In genomic region chr12:69469854-69470188, GRCh38 we compare ENCODE assay signal across 8 cellular contexts. TPM values are rescaled to one million over a fixed set of nuclear protein-coding genes. Genes with fewer than 3 reads are reported as not detected.
DNase-seq lines count a peak whose midpoint lies in the region; ATAC-seq lines count a peak whose summit lies in the region.

No MANE protein-coding gene starts in this region.

- no peaks in the 10 kb centered on the region for H3K9me3 Mint-ChIP-seq in activated naive CD4-positive, alpha-beta T cell treated with anti-CD3 and anti-CD28 coated beads, Interleukin-2, amount 50 U/mL, for 72 hours

- H3K4me1 ChIP-seq in iPS-20b (ENCODE audit: insufficient read depth, low read length) = peaks cover 48% of the 10 kb centered on the region

- H3K27ac ChIP-seq in iPS-20b (ENCODE audit: low read length) = peak overlapping the region; percentile 76
- H3K27ac ChIP-seq in temporal lobe (ENCODE audit: low read depth, low read length) = peak overlapping the region; percentile 55

- H3K9me3 ChIP-seq in iPS-20b (ENCODE audit: insufficient read depth, low read depth, low read length) = no peaks in the 10 kb centered on the region

- peak overlapping the region; percentile 88 for H3K4me3 ChIP-seq in iPS-20b (ENCODE audit: low read length)

- peaks cover 0 to 4% of the 10 kb centered on the region in 2 donors for H3K36me3 Mint-ChIP-seq in activated naive CD4-positive, alpha-beta T cell treated with anti-CD3 and anti-CD28 coated beads, Interleukin-2, amount 50 U/mL, for 72 hours

- peak overlapping the region; percentile 85; the same call in 1 of the 2 replicates for H3K9ac ChIP-seq in iPS-20b (ENCODE audit: low read depth, low read length)

- H3K36me3 ChIP-seq in iPS-20b (ENCODE audit: insufficient read depth, low read depth, low read length) = no peaks in the 10 kb centered on the region

- no peak for ATAC-seq in activated naive CD4-positive, alpha-beta T cell treated with anti-CD3 and anti-CD28 coated beads, Interleukin-2, amount 50 U/mL, for 72 hours

- peak; percentile 45 for DNase-seq in NCI-H2196 (lab: John Stamatoyannopoulos, UW; ENCODE audit: unreplicated experiment)
- DNase-seq in NCI-H2196 treated with DMSO at 0.1 percent for 48 hours (lab: John Stamatoyannopoulos, UW; ENCODE audit: unreplicated experiment) = no peak
- DNase-seq in activated naive CD4-positive, alpha-beta T cell treated with anti-CD3 and anti-CD28 coated beads, Interleukin-2, amount 50 U/mL, for 72 hours (ENCODE audit: low spot score in 2 of 2) = no peak
- no peak for DNase-seq in iPS-NIHi7 (ENCODE audit: extremely low spot score)
- DNase-seq in NOMO-1 treated with DMSO at 0.1 percent for 48 hours (lab: John Stamatoyannopoulos, UW; ENCODE audit: unreplicated experiment) = no peak
- no peak for DNase-seq in stimulated activated CD4-positive, alpha-beta T cell treated with anti-CD3 and anti-CD28 coated beads, Interleukin-15, amount 100 ng/mL, for 24 hours

- H3K27me3 ChIP-seq in iPS-20b (ENCODE audit: insufficient read depth, low read length) = no peaks in the 10 kb centered on the region

- H3K27ac Mint-ChIP-seq in activated naive CD4-positive, alpha-beta T cell treated with anti-CD3 and anti-CD28 coated beads, Interleukin-2, amount 50 U/mL, for 72 hours = peak overlapping the region; percentile 97 to 98

RNA-seq across cellular contexts. Expression of gene FRS2, which starts 0.4 kb away (rescaled TPM):
- total RNA-seq in activated naive CD4-positive, alpha-beta T cell treated with anti-CD3 and anti-CD28 coated beads, Interleukin-2, amount 50 U/mL, for 72 hours = 10 to 100 TPM; 13.1 to 15.5 TPM
- 54.1 TPM for total RNA-seq in temporal lobe
